Comparison of ENCODE assay signal across 1 cellular context in the genomic region with DNA sequence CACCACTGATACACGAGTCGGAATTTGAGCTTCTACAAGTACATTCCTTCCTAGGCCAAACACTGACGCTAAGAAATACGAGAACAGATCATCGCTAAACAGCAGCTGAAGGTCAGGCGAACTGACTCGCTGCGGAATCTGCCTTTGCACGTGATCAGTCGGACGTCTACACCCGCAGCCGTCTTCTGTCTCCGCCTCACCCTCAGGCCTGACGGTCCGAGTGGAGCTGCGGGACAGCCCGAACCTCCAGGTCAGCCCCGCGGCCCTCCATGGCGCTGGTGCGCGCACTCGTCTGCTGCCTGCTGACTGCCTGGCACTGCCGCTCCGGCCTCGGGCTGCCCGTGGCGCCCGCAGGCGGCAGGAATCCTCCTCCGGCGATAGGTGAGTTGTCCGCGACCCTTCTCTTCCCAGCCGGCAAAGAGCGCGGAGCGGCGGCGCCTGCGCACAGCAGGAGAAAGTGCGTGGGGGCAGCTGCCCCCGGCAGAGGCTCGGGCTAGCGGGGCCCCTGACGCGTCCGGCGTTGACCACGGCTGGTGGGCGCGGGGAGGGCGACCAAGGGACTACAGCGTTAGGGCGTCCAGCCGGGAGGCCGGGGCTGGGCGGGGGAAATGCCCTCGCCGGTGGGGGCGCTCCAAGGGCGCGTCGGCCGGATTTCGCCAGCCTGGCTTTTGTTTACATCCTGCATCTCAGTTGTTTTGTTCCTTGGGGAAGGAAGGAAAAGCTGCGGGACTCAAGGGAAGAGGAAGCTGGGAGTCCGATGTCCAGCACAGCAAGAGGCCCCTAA.
TF ChIP-seq lines count a peak whose summit lies in the region.

A gene with protein sequence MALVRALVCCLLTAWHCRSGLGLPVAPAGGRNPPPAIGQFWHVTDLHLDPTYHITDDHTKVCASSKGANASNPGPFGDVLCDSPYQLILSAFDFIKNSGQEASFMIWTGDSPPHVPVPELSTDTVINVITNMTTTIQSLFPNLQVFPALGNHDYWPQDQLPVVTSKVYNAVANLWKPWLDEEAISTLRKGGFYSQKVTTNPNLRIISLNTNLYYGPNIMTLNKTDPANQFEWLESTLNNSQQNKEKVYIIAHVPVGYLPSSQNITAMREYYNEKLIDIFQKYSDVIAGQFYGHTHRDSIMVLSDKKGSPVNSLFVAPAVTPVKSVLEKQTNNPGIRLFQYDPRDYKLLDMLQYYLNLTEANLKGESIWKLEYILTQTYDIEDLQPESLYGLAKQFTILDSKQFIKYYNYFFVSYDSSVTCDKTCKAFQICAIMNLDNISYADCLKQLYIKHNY (plus strand): TSS at position 181 of the 784 bp plus-strand sequence. CDS start 89 bp downstream, at position 270.

TF ChIP-seq in HepG2, 621 proteins besides CTCF, POLR2A, EP300 and RAD21 (continued from another document and continues in another):
- TF ChIP-seq, protein P1, sequence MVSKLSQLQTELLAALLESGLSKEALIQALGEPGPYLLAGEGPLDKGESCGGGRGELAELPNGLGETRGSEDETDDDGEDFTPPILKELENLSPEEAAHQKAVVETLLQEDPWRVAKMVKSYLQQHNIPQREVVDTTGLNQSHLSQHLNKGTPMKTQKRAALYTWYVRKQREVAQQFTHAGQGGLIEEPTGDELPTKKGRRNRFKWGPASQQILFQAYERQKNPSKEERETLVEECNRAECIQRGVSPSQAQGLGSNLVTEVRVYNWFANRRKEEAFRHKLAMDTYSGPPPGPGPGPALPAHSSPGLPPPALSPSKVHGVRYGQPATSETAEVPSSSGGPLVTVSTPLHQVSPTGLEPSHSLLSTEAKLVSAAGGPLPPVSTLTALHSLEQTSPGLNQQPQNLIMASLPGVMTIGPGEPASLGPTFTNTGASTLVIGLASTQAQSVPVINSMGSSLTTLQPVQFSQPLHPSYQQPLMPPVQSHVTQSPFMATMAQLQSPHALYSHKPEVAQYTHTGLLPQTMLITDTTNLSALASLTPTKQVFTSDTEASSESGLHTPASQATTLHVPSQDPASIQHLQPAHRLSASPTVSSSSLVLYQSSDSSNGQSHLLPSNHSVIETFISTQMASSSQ (IDR thresholded peaks at IDR 0.05; ENCODE audit: low read depth) = no peak
- TF ChIP-seq, protein P1 (CRISPR knock-in tag; IDR thresholded peaks at IDR 0.05; ENCODE audit: borderline replicate concordance) = peak; percentile 81
- TF ChIP-seq ZNF577 (CRISPR knock-in tag; IDR thresholded peaks at IDR 0.05; ENCODE audit: borderline replicate concordance, low read depth) (no peak), ZSCAN21 (CRISPR knock-in tag; IDR thresholded peaks at IDR 0.05; ENCODE audit: borderline replicate concordance) (peak; percentile 95), ZNF124 (CRISPR knock-in tag; IDR thresholded peaks at IDR 0.05) (peak; percentile 96), ZNF180 (CRISPR knock-in tag; IDR thresholded peaks at IDR 0.05; ENCODE audit: borderline replicate concordance, low read depth) (no peak), HOXA3 (CRISPR knock-in tag; IDR thresholded peaks at IDR 0.05) (peak; percentile 84), SP4 (CRISPR knock-in tag; IDR thresholded peaks at IDR 0.05) (peak; percentile 82), JDP2 (CRISPR knock-in tag; IDR thresholded peaks at IDR 0.05; ENCODE audit: borderline replicate concordance) (no peak; the same call in 1 of the 2 replicates), CCAR2 (optimal IDR thresholded peaks at IDR 0.05; ENCODE audit: low read depth, low read length) (no peak), ZNF883 (CRISPR knock-in tag; IDR thresholded peaks at IDR 0.05; ENCODE audit: not compliant biosample characterization) (peak; percentile 96), MIER2 (CRISPR knock-in tag; IDR thresholded peaks at IDR 0.05) (no peak; the same call in 1 of the 2 replicates), YEATS2 (CRISPR knock-in tag; IDR thresholded peaks at IDR 0.05; ENCODE audit: borderline replicate concordance) (peak; percentile 88; the same call in 1 of the 2 replicates), ZNF292 (CRISPR knock-in tag; IDR thresholded peaks at IDR 0.05; ENCODE audit: borderline replicate concordance, low read depth) (0 out of 2 replicates have a peak, but pooled peaks have one; percentile 24), ZNF33A (CRISPR knock-in tag; IDR thresholded peaks at IDR 0.05; ENCODE audit: borderline replicate concordance) (no peak; the same call in none of the 2 replicates), IKZF1 (IDR thresholded peaks at IDR 0.05) (no peak), ZNF235 (CRISPR knock-in tag; IDR thresholded peaks at IDR 0.05; ENCODE audit: borderline replicate concordance) (peak; percentile 94; the same call in 1 of the 2 replicates), SNAPC2 (CRISPR knock-in tag; IDR thresholded peaks at IDR 0.05) (peak; percentile 94), HOXA9 (CRISPR knock-in tag; IDR thresholded peaks at IDR 0.05; ENCODE audit: borderline replicate concordance) (peak; percentile 94; the same call in 1 of the 2 replicates), RFX3 (CRISPR knock-in tag; IDR thresholded peaks at IDR 0.05) (peak; percentile 17), ZNF230 (CRISPR knock-in tag; IDR thresholded peaks at IDR 0.05) (peak; percentile 86), ATRX (CRISPR knock-in tag; IDR thresholded peaks at IDR 0.05; ENCODE audit: borderline replicate concordance) (no peak), ZNF570 (CRISPR knock-in tag; IDR thresholded peaks at IDR 0.05; ENCODE audit: borderline replicate concordance) (peak; percentile 61; the same call in 1 of the 2 replicates), ZNF12 (CRISPR knock-in tag; IDR thresholded peaks at IDR 0.05) (peak; percentile 81; the same call in 1 of the 2 replicates), AGO2 (optimal IDR thresholded peaks at IDR 0.05; ENCODE audit: low read depth, low read length) (peak; percentile 64), MZF1 (CRISPR knock-in tag; IDR thresholded peaks at IDR 0.05; ENCODE audit: borderline replicate concordance) (no peak), PAWR (CRISPR knock-in tag; IDR thresholded peaks at IDR 0.05; ENCODE audit: borderline replicate concordance) (peak; percentile 57), ZNF674 (CRISPR knock-in tag; IDR thresholded peaks at IDR 0.05; ENCODE audit: low read depth) (no peak), RARG (CRISPR knock-in tag; IDR thresholded peaks at IDR 0.05; ENCODE audit: low read depth) (no peak; the same call in 1 of the 2 replicates), NFIC (IDR thresholded peaks at IDR 0.05; ENCODE audit: low read length) (no peak), POLR2G (IDR thresholded peaks at IDR 0.05; ENCODE audit: low read depth, low read length) (peak; percentile 74), JUNB (CRISPR knock-in tag; IDR thresholded peaks at IDR 0.05; ENCODE audit: borderline replicate concordance) (no peak), ZNF644 (CRISPR knock-in tag; IDR thresholded peaks at IDR 0.05; ENCODE audit: low read depth) (no peak), SRY (CRISPR knock-in tag; IDR thresholded peaks at IDR 0.05) (peak; percentile 83; the same call in 1 of the 2 replicates), TOPORS (CRISPR knock-in tag; IDR thresholded peaks at IDR 0.05) (peak; percentile 90), FOXM1 (CRISPR knock-in tag; IDR thresholded peaks at IDR 0.05) (no peak), HMGA1 (CRISPR knock-in tag; conservative IDR thresholded peaks at IDR 0.05) (no peak), ZNF205 (CRISPR knock-in tag; IDR thresholded peaks at IDR 0.05) (peak; percentile 92), ZNF367 (CRISPR knock-in tag; IDR thresholded peaks at IDR 0.05; ENCODE audit: borderline replicate concordance) (0 out of 2 replicates have a peak, but pooled peaks have one; percentile 66), KAT7 (CRISPR knock-in tag; IDR thresholded peaks at IDR 0.05; ENCODE audit: borderline replicate concordance) (peak; percentile 83; the same call in 1 of the 2 replicates), HNRNPH1 (optimal IDR thresholded peaks at IDR 0.05; ENCODE audit: low read depth, low read length) (no peak)
- TF ChIP-seq, protein P2, sequence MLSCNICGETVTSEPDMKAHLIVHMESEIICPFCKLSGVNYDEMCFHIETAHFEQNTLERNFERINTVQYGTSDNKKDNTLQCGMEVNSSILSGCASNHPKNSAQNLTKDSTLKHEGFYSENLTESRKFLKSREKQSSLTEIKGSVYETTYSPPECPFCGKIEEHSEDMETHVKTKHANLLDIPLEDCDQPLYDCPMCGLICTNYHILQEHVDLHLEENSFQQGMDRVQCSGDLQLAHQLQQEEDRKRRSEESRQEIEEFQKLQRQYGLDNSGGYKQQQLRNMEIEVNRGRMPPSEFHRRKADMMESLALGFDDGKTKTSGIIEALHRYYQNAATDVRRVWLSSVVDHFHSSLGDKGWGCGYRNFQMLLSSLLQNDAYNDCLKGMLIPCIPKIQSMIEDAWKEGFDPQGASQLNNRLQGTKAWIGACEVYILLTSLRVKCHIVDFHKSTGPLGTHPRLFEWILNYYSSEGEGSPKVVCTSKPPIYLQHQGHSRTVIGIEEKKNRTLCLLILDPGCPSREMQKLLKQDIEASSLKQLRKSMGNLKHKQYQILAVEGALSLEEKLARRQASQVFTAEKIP (CRISPR knock-in tag; IDR thresholded peaks at IDR 0.05; ENCODE audit: borderline replicate concordance) = no peak
- TF ChIP-seq, protein P3, sequence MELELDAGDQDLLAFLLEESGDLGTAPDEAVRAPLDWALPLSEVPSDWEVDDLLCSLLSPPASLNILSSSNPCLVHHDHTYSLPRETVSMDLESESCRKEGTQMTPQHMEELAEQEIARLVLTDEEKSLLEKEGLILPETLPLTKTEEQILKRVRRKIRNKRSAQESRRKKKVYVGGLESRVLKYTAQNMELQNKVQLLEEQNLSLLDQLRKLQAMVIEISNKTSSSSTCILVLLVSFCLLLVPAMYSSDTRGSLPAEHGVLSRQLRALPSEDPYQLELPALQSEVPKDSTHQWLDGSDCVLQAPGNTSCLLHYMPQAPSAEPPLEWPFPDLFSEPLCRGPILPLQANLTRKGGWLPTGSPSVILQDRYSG (CRISPR knock-in tag; IDR thresholded peaks at IDR 0.05) = no peak
- TF ChIP-seq, protein P4, sequence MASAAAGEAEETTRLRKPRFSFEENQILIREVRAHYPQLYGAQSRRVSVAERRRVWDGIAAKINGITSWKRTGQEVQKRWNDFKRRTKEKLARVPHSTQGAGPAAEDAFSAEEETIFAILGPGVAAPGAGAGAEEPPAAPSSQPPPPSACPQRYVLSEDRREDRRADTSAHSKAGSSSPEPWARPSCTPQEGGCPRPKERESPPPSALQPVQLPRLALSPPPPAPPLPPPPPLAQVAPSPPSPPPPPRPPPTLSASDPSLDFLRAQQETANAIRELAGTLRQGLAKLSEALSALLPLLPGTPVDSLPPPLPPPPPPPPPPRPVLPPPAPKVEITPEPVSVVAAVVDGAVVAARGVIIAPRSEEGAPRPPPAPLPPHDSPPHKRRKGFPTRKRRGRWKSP (CRISPR knock-in tag; IDR thresholded peaks at IDR 0.05) = peak; percentile 97
- TF ChIP-seq, protein P5, sequence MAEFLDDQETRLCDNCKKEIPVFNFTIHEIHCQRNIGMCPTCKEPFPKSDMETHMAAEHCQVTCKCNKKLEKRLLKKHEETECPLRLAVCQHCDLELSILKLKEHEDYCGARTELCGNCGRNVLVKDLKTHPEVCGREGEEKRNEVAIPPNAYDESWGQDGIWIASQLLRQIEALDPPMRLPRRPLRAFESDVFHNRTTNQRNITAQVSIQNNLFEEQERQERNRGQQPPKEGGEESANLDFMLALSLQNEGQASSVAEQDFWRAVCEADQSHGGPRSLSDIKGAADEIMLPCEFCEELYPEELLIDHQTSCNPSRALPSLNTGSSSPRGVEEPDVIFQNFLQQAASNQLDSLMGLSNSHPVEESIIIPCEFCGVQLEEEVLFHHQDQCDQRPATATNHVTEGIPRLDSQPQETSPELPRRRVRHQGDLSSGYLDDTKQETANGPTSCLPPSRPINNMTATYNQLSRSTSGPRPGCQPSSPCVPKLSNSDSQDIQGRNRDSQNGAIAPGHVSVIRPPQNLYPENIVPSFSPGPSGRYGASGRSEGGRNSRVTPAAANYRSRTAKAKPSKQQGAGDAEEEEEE (CRISPR knock-in tag; IDR thresholded peaks at IDR 0.05; ENCODE audit: borderline replicate concordance) = no peak
- TF ChIP-seq, protein P6, sequence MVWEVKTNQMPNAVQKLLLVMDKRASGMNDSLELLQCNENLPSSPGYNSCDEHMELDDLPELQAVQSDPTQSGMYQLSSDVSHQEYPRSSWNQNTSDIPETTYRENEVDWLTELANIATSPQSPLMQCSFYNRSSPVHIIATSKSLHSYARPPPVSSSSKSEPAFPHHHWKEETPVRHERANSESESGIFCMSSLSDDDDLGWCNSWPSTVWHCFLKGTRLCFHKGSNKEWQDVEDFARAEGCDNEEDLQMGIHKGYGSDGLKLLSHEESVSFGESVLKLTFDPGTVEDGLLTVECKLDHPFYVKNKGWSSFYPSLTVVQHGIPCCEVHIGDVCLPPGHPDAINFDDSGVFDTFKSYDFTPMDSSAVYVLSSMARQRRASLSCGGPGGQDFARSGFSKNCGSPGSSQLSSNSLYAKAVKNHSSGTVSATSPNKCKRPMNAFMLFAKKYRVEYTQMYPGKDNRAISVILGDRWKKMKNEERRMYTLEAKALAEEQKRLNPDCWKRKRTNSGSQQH (CRISPR knock-in tag; IDR thresholded peaks at IDR 0.05; ENCODE audit: low read depth) = peak; percentile 65
